Comparison of ENCODE assay signal across 17 cellular contexts in genomic region chr7:17474724-17475344, GRCh38.
A peak's percentile ranks its signal among the peaks of the same experiment; 100 is the strongest.
DNase-seq lines count a peak whose midpoint lies in the region; ATAC-seq, FAIRE-seq and TF ChIP-seq lines count a peak whose summit lies in the region.
"Had no signal": no experiment of that assay in that cellular context is flagged by ENCODE, and none has a peak within 500 bp of the region (broad histone marks: within the 10 kb centered on the region; RNA-seq: fewer than 3 reads in every experiment).

No MANE protein-coding gene starts in this region.

- TF ChIP-seq EP300 in HepG2 (IDR thresholded peaks at IDR 0.05; ENCODE audit: low read depth in 2 of 2, low read length in 2 of 2) (no peak), HepG2 (CRISPR knock-in tag; IDR thresholded peaks at IDR 0.05; ENCODE audit: borderline replicate concordance) (no peak)

- peak overlapping the region; percentile 10 for H3K27ac Mint-ChIP-seq in activated T-helper 17 cell treated with anti-CD3 and anti-CD28 coated beads, Interleukin-2, amount 50 U/mL, for 72 hours
- H3K27ac Mint-ChIP-seq in T-cell, result no peak overlapping the region
- no peak overlapping the region for H3K27ac Mint-ChIP-seq in activated T-helper 2 cell treated with anti-CD3 and anti-CD28 coated beads, Interferon-gamma antibody, Interleukin-2, Interleukin-4, amounts not matched to agents 10 μg/mL and 5 μg/mL and 100 μg/mL, durations not matched to agents 14 hours and 24 hours and 36 hours
- H3K27ac Mint-ChIP-seq: activated naive CD8-positive, alpha-beta T cell treated with anti-CD3 and anti-CD28 coated beads for 36 hours; effector memory CD8-positive, alpha-beta T cell; natural killer cell treated with Interleukin-12 subunit alpha and Interleukin-12 subunit beta and Interleukin-15 and Interleukin-18, amount 100 ng/mL, for 72 hours; stimulated activated effector memory CD8-positive, alpha-beta T cell treated with anti-CD3 and anti-CD28 coated beads, Interleukin-12 subunit alpha, Interleukin-12 subunit beta, amount 100 ng/mL, for 72 hours had no signal

- FAIRE-seq in HepG2 (lab: Jason Lieb, UNC), result no peak

- in situ Hi-C loops in HepG2 (cut with HindIII; ENCODE audit: extremely low pct_ligation_motif_present, low pct_unique_long_range_greater_than_20kb), result no loop called here

- H3K4me1 ChIP-seq in HepG2 (ENCODE audit: insufficient read depth, low read length), result peaks cover 6% of the 10 kb centered on the region; the same call in 1 of the 2 replicates

- no peak overlapping the region for H3K27ac ChIP-seq in HepG2 (ENCODE audit: extremely low read length, insufficient read depth, low read length)

- no peak overlapping the region for H3K4me3 Mint-ChIP-seq in activated T-helper 17 cell treated with anti-CD3 and anti-CD28 coated beads, Interleukin-2, amount 50 U/mL, for 72 hours
- no peak overlapping the region for H3K4me3 Mint-ChIP-seq in T-cell
- no peak overlapping the region for H3K4me3 Mint-ChIP-seq in activated T-helper 2 cell treated with anti-CD3 and anti-CD28 coated beads, Interferon-gamma antibody, Interleukin-2, Interleukin-4, amounts not matched to agents 10 μg/mL and 5 μg/mL and 100 μg/mL, durations not matched to agents 14 hours and 24 hours and 36 hours (ENCODE audit: low read depth)
- H3K4me3 Mint-ChIP-seq: activated naive CD8-positive, alpha-beta T cell treated with anti-CD3 and anti-CD28 coated beads for 36 hours; effector memory CD8-positive, alpha-beta T cell; natural killer cell treated with Interleukin-12 subunit alpha and Interleukin-12 subunit beta and Interleukin-15 and Interleukin-18, amount 100 ng/mL, for 72 hours; stimulated activated effector memory CD8-positive, alpha-beta T cell treated with anti-CD3 and anti-CD28 coated beads, Interleukin-12 subunit alpha, Interleukin-12 subunit beta, amount 100 ng/mL, for 72 hours had no signal

- no peak overlapping the region for H2AFZ ChIP-seq in HepG2 (ENCODE audit: low read length)

- H3K9me3 Mint-ChIP-seq in activated T-helper 17 cell treated with anti-CD3 and anti-CD28 coated beads, Interleukin-2, amount 50 U/mL, for 72 hours, result no peaks in the 10 kb centered on the region
- H3K9me3 Mint-ChIP-seq in T-cell, result peaks cover 0 to 4% (median 0%) of the 10 kb centered on the region in 3 donors
- H3K9me3 Mint-ChIP-seq in activated T-helper 2 cell treated with anti-CD3 and anti-CD28 coated beads, Interferon-gamma antibody, Interleukin-2, Interleukin-4, amounts not matched to agents 10 μg/mL and 5 μg/mL and 100 μg/mL, durations not matched to agents 14 hours and 24 hours and 36 hours, result peaks cover 4% of the 10 kb centered on the region
- H3K9me3 Mint-ChIP-seq: activated naive CD8-positive, alpha-beta T cell treated with anti-CD3 and anti-CD28 coated beads for 36 hours; effector memory CD8-positive, alpha-beta T cell; natural killer cell treated with Interleukin-12 subunit alpha and Interleukin-12 subunit beta and Interleukin-15 and Interleukin-18, amount 100 ng/mL, for 72 hours; stimulated activated effector memory CD8-positive, alpha-beta T cell treated with anti-CD3 and anti-CD28 coated beads, Interleukin-12 subunit alpha, Interleukin-12 subunit beta, amount 100 ng/mL, for 72 hours had no signal

- H3K36me3 ChIP-seq in HepG2 (replicated peaks in 1 of 2; ENCODE audit: control insufficient read depth in 1 of 2, insufficient read depth in 2 of 2, low read length in 2 of 2), result no peaks in the 10 kb centered on the region

- DNase-seq in GM10266 (ENCODE audit: extremely low spot score) (no peak), HepG2 (ENCODE audit: low spot score) (peak; percentile 17), T-cell (no peak), amniotic stem cell (lab: John Stamatoyannopoulos, UW) (no peak)
- DNase-seq in Jurkat, Clone E6-1 (ENCODE audit: low read depth, low spot score), result peak; percentile 37
- DNase-seq in activated T-helper 2 cell treated with anti-CD3 and anti-CD28 coated beads, Interferon-gamma antibody, Interleukin-2, Interleukin-4, amounts not matched to agents 10 μg/mL and 5 μg/mL and 100 μg/mL, durations not matched to agents 14 hours and 24 hours and 36 hours (ENCODE audit: low spot score), result no peak
- DNase-seq: activated CD4-positive, alpha-beta T cell treated with anti-CD3 and anti-CD28 coated beads, Interleukin-2, amount 50 U/mL, for 1 hour; activated naive CD8-positive, alpha-beta T cell treated with anti-CD3 and anti-CD28 coated beads for 36 hours; effector memory CD8-positive, alpha-beta T cell; EL; NCI-H2081; SHP77; stimulated activated CD4-positive, alpha-beta T cell treated with anti-CD3 and anti-CD28 coated beads, Interleukin-15, amount 100 ng/mL, for 24 hours had no signal

- no peak overlapping the region for H3K4me3 ChIP-seq in Jurkat, Clone E6-1 (ENCODE audit: low read length)
- H3K4me3 ChIP-seq in HepG2 (replicated peaks in 1 of 3; ENCODE audit: insufficient read depth in 1 of 3, low read depth in 2 of 3, low read length in 3 of 3), result no peak overlapping the region

- no peaks in the 10 kb centered on the region for H3K79me2 ChIP-seq in HepG2 (ENCODE audit: insufficient read depth, low read length)

- peak overlapping the region; percentile 21; the same call in 1 of the 2 replicates for H3K4me2 ChIP-seq in HepG2 (ENCODE audit: low read depth, low read length)

- no peaks in the 10 kb centered on the region for H3K27me3 ChIP-seq in HepG2 (ENCODE audit: control insufficient read depth in 1 of 2, insufficient read depth in 2 of 2, low read length in 2 of 2)

- 50% methylated on average over 10 of the region's 13 CpGs for WGBS in HepG2 (ENCODE audit: low lambda C conversion rate)

- BruUV-seq in HepG2 (replicated peaks; lab: Mats Ljungman, UMichigan), result no TSS peak

- no peaks in the 10 kb centered on the region for H3K27me3 Mint-ChIP-seq in activated T-helper 17 cell treated with anti-CD3 and anti-CD28 coated beads, Interleukin-2, amount 50 U/mL, for 72 hours
- no peaks in the 10 kb centered on the region for H3K27me3 Mint-ChIP-seq in T-cell
- H3K27me3 Mint-ChIP-seq in activated T-helper 2 cell treated with anti-CD3 and anti-CD28 coated beads, Interferon-gamma antibody, Interleukin-2, Interleukin-4, amounts not matched to agents 10 μg/mL and 5 μg/mL and 100 μg/mL, durations not matched to agents 14 hours and 24 hours and 36 hours (ENCODE audit: low read depth), result peaks cover 12% of the 10 kb centered on the region
- H3K27me3 Mint-ChIP-seq: natural killer cell treated with Interleukin-12 subunit alpha and Interleukin-12 subunit beta and Interleukin-15 and Interleukin-18, amount 100 ng/mL, for 72 hours had no signal

- no peak overlapping the region for H3K9ac ChIP-seq in HepG2 (ENCODE audit: insufficient read depth, low read depth, low read length)

- intact Hi-C loops in HepG2 (cut with micrococcal nuclease; ENCODE audit: unreplicated experiment), result loop anchor here (1.0 kb wide), 2 partner anchors 56 to 171 kb away; no protein-coding TSS in a partner anchor
- intact Hi-C loops in activated T-helper 2 cell treated with anti-CD3 and anti-CD28 coated beads, Interferon-gamma antibody, Interleukin-2, Interleukin-4, amounts not matched to agents 10 μg/mL and 5 μg/mL and 100 μg/mL, durations not matched to agents 14 hours and 24 hours and 36 hours (cut with micrococcal nuclease), result no loop called here

- POLR2A ChIA-PET in HepG2 (lab: Yijun Ruan, JAX) (no interaction called here), T-cell (lab: Charles Lee) (no interaction called here)

- TF ChIP-seq CTCF in GM10266 (IDR thresholded peaks at IDR 0.05; ENCODE audit: control insufficient read depth, insufficient read depth, low read depth, missing control alignments) (peak; percentile 20), HepG2 (CRISPR knock-in tag; IDR thresholded peaks at IDR 0.05) (peak; percentile 67)

- H3K36me3 Mint-ChIP-seq in activated T-helper 17 cell treated with anti-CD3 and anti-CD28 coated beads, Interleukin-2, amount 50 U/mL, for 72 hours (ENCODE audit: low read depth), result no peaks in the 10 kb centered on the region
- no peaks in the 10 kb centered on the region for H3K36me3 Mint-ChIP-seq in T-cell
- no peaks in the 10 kb centered on the region for H3K36me3 Mint-ChIP-seq in activated T-helper 2 cell treated with anti-CD3 and anti-CD28 coated beads, Interferon-gamma antibody, Interleukin-2, Interleukin-4, amounts not matched to agents 10 μg/mL and 5 μg/mL and 100 μg/mL, durations not matched to agents 14 hours and 24 hours and 36 hours (ENCODE audit: low read depth)
- H3K36me3 Mint-ChIP-seq: activated naive CD8-positive, alpha-beta T cell treated with anti-CD3 and anti-CD28 coated beads for 36 hours; natural killer cell treated with Interleukin-12 subunit alpha and Interleukin-12 subunit beta and Interleukin-15 and Interleukin-18, amount 100 ng/mL, for 72 hours; stimulated activated effector memory CD8-positive, alpha-beta T cell treated with anti-CD3 and anti-CD28 coated beads, Interleukin-12 subunit alpha, Interleukin-12 subunit beta, amount 100 ng/mL, for 72 hours had no signal

- TF ChIP-seq POLR2A in HepG2 (IDR thresholded peaks at IDR 0.05; ENCODE audit: insufficient read depth in 1 of 2, low read depth in 2 of 2, low read length in 2 of 2), result no peak

- CTCF ChIA-PET in HepG2 (lab: Yijun Ruan, JAX; ENCODE audit: low intra/inter-chr PET ratio, low total read pairs) (no interaction called here), T-cell (lab: Charles Lee) (no interaction called here)

- no peaks in the 10 kb centered on the region for H3K4me1 Mint-ChIP-seq in activated T-helper 17 cell treated with anti-CD3 and anti-CD28 coated beads, Interleukin-2, amount 50 U/mL, for 72 hours
- H3K4me1 Mint-ChIP-seq in T-cell, result no peaks in the 10 kb centered on the region
- H3K4me1 Mint-ChIP-seq in activated T-helper 2 cell treated with anti-CD3 and anti-CD28 coated beads, Interferon-gamma antibody, Interleukin-2, Interleukin-4, amounts not matched to agents 10 μg/mL and 5 μg/mL and 100 μg/mL, durations not matched to agents 14 hours and 24 hours and 36 hours (ENCODE audit: low read depth), result no peaks in the 10 kb centered on the region
- H3K4me1 Mint-ChIP-seq: activated naive CD8-positive, alpha-beta T cell treated with anti-CD3 and anti-CD28 coated beads for 36 hours; stimulated activated effector memory CD8-positive, alpha-beta T cell treated with anti-CD3 and anti-CD28 coated beads, Interleukin-12 subunit alpha, Interleukin-12 subunit beta, amount 100 ng/mL, for 72 hours had no signal

- TF ChIP-seq RAD21 in HepG2 (CRISPR knock-in tag; IDR thresholded peaks at IDR 0.05), result peak; percentile 47; the same call in 1 of the 2 replicates

- no peaks in the 10 kb centered on the region for H4K20me1 ChIP-seq in HepG2 (ENCODE audit: insufficient read depth, low read length)

- H3K9me3 ChIP-seq in HepG2 (ENCODE audit: low read length), result no peaks in the 10 kb centered on the region

- ATAC-seq in activated T-helper 17 cell treated with anti-CD3 and anti-CD28 coated beads, Interleukin-2, amount 50 U/mL, for 72 hours (replicated peaks), result no peak
- peak; percentile 99 for ATAC-seq in HepG2
- no peak for ATAC-seq in HG03196 (IDR thresholded peaks at IDR 0.05; ENCODE audit: unreplicated experiment)
- ATAC-seq in T-cell (replicated peaks in 1 of 4), result no peak
- ATAC-seq: effector memory CD8-positive, alpha-beta T cell; natural killer cell treated with Interleukin-12 subunit alpha and Interleukin-12 subunit beta and Interleukin-15 and Interleukin-18, amount 100 ng/mL, for 72 hours; stimulated activated effector memory CD8-positive, alpha-beta T cell treated with anti-CD3 and anti-CD28 coated beads, Interleukin-12 subunit alpha, Interleukin-12 subunit beta, amount 100 ng/mL, for 72 hours had no signal

Comparison
In these comparisons a context has a peak if more than half of its experiments do, and no peak if none do; other contexts are left out.
1. DNase-seq: peak in Jurkat, Clone E6-1 (single experiment) and HepG2 (single experiment); none in GM10266 (single experiment), T-cell (0 of 34), activated T-helper 2 cell treated with anti-CD3 and anti-CD28 coated beads, Interferon-gamma antibody, Interleukin-2, Interleukin-4, amounts not matched to agents 10 μg/mL and 5 μg/mL and 100 μg/mL, durations not matched to agents 14 hours and 24 hours and 36 hours (single experiment) and amniotic stem cell (single experiment).